In genomic region chr3:96201463-96201862, GRCh38 we compare ENCODE assay signal across 8 cellular contexts.
"Had no signal": no experiment of that assay in that cellular context is flagged by ENCODE, and none has a peak within 500 bp of the region (broad histone marks: within the 10 kb centered on the region; RNA-seq: fewer than 3 reads in every experiment).

No MANE protein-coding gene starts in this region.

- H3K9ac ChIP-seq: GM23248 had no signal

- DNase-seq: GM23248, GOT3, H9, HCEC 1CT, KBM-7 had no signal

- H2AFZ ChIP-seq: GM23248 had no signal

- H3K4me1 Mint-ChIP-seq: H9, IgD-negative memory B cell had no signal

- H3K27me3 Mint-ChIP-seq: IgD-negative memory B cell had no signal

- H3K4me3 ChIP-seq: GM23248 had no signal

- FAIRE-seq: H54, HepG2 had no signal

- H3K27ac Mint-ChIP-seq: IgD-negative memory B cell had no signal

- H3K4me3 Mint-ChIP-seq: H9, IgD-negative memory B cell had no signal

- H3K36me3 Mint-ChIP-seq: IgD-negative memory B cell had no signal

- ATAC-seq: HepG2 had no signal

- H3K27ac ChIP-seq: GM23248 had no signal
